In genomic region chr11:131204984-131205383, GRCh38 we compare ENCODE assay signal across 18 cellular contexts.
DNase-seq lines count a peak whose midpoint lies in the region; ATAC-seq and TF ChIP-seq lines count a peak whose summit lies in the region.
"Had no signal": no experiment of that assay in that cellular context is flagged by ENCODE, and none has a peak within 500 bp of the region (broad histone marks: within the 10 kb centered on the region; RNA-seq: fewer than 3 reads in every experiment).

No MANE protein-coding gene starts in this region.

- H3K27me3 Mint-ChIP-seq in brain (peaks cover 10% of the 10 kb centered on the region), neural progenitor cell (ENCODE audit: insufficient read depth, low read depth) (peaks cover 7% of the 10 kb centered on the region)

- ATAC-seq in HG03378 (IDR thresholded peaks at IDR 0.05; ENCODE audit: unreplicated experiment) (no peak), GM21447 (IDR thresholded peaks at IDR 0.05; ENCODE audit: unreplicated experiment) (no peak)

- H4K20me1 ChIP-seq in neural progenitor cell (ENCODE audit: low read depth): no peaks in the 10 kb centered on the region
- H4K20me1 ChIP-seq: BLaER1 treated with 17β-estradiol and CSF1 and Interleukin-3, amounts not matched to agents 10 nM and 100 nM had no signal

- no peaks in the 10 kb centered on the region for H3K27me3 ChIP-seq in neural progenitor cell
- H3K27me3 ChIP-seq: BE2C; BLaER1 treated with 17β-estradiol and CSF1 and Interleukin-3, amounts not matched to agents 10 nM and 100 nM had no signal

- DNase-seq in NCI-H82 (lab: John Stamatoyannopoulos, UW) (peak; percentile 58), NCI-H82 treated with DMSO at 0.1 percent for 48 hours (lab: John Stamatoyannopoulos, UW; ENCODE audit: unreplicated experiment) (no peak), neural progenitor cell (ENCODE audit: low spot score) (peak; percentile 51)
- DNase-seq: BE2C; Calu3; CD4-positive, alpha-beta T cell; CD8-positive, alpha-beta memory T cell; DMS153; DND-41; GM23248; HFFc6 had no signal

- TF ChIP-seq CTCF in brain (conservative IDR thresholded peaks at IDR 0.05) (no peak), neural progenitor cell (IDR thresholded peaks at IDR 0.05) (no peak)

- H3K9ac ChIP-seq in neural progenitor cell: no peak overlapping the region
- H3K9ac ChIP-seq: BLaER1 treated with 17β-estradiol and CSF1 and Interleukin-3, amounts not matched to agents 10 nM and 100 nM; GM23248 had no signal

- peaks cover 5% of the 10 kb centered on the region for H3K4me1 ChIP-seq in neural progenitor cell
- H3K4me1 ChIP-seq: BE2C; BLaER1 treated with 17β-estradiol and CSF1 and Interleukin-3, amounts not matched to agents 10 nM and 100 nM; HAP-1 had no signal

- H3K27ac Mint-ChIP-seq in brain (peak overlapping the region in 3 of 5 experiments; percentile 26 to 77 (median 28)), neural progenitor cell (peak overlapping the region; percentile 43)
- H3K27ac Mint-ChIP-seq: CD4-positive, alpha-beta T cell; CD8-positive, alpha-beta memory T cell; HFFc6 had no signal

- H3K4me3 ChIP-seq in neural progenitor cell: no peak overlapping the region
- H3K4me3 ChIP-seq: BLaER1 treated with 17β-estradiol and CSF1 and Interleukin-3, amounts not matched to agents 10 nM and 100 nM; GM23248; HAP-1 had no signal

- no peak overlapping the region for H3K4me2 ChIP-seq in neural progenitor cell
- H3K4me2 ChIP-seq: BLaER1 treated with 17β-estradiol and CSF1 and Interleukin-3, amounts not matched to agents 10 nM and 100 nM had no signal

- H3K36me3 Mint-ChIP-seq in brain (no peaks in the 10 kb centered on the region), neural progenitor cell (no peaks in the 10 kb centered on the region)
- H3K36me3 Mint-ChIP-seq: CD14-positive monocyte; CD8-positive, alpha-beta memory T cell had no signal

- H2AFZ ChIP-seq in neural progenitor cell (replicated peaks): no peak overlapping the region
- H2AFZ ChIP-seq: GM23248 had no signal

- H3K9me3 Mint-ChIP-seq in brain: peaks cover under 1 to 28% (median 4%) of the 10 kb centered on the region in 5 experiments
- no peaks in the 10 kb centered on the region for H3K9me3 Mint-ChIP-seq in neural progenitor cell
- H3K9me3 Mint-ChIP-seq: CD4-positive, alpha-beta T cell; HFFc6 had no signal

- no peaks in the 10 kb centered on the region for H3K79me2 ChIP-seq in neural progenitor cell (ENCODE audit: low read depth)

- no peaks in the 10 kb centered on the region for H3K36me3 ChIP-seq in neural progenitor cell
- H3K36me3 ChIP-seq: BE2C; BLaER1 treated with 17β-estradiol and CSF1 and Interleukin-3, amounts not matched to agents 10 nM and 100 nM; HAP-1 had no signal

- H3K27ac ChIP-seq in neural progenitor cell: no peak overlapping the region
- H3K27ac ChIP-seq: 22Rv1; BLaER1 treated with 17β-estradiol and CSF1 and Interleukin-3, amounts not matched to agents 10 nM and 100 nM; GM23248 had no signal

- H3F3A ChIP-seq in neural progenitor cell (ENCODE audit: low read depth): no peaks in the 10 kb centered on the region

- no peaks in the 10 kb centered on the region for H3K9me3 ChIP-seq in neural progenitor cell (ENCODE audit: low read depth)
- H3K9me3 ChIP-seq: BE2C; BLaER1 treated with 17β-estradiol and CSF1 and Interleukin-3, amounts not matched to agents 10 nM and 100 nM; HAP-1 had no signal

- H3K4me3 Mint-ChIP-seq in brain (no peak overlapping the region), neural progenitor cell (no peak overlapping the region)
- H3K4me3 Mint-ChIP-seq: CD14-positive monocyte; CD4-positive, alpha-beta T cell; CD8-positive, alpha-beta memory T cell; HFFc6 had no signal

- peaks cover 48% of the 10 kb centered on the region for H3K4me1 Mint-ChIP-seq in brain
- H3K4me1 Mint-ChIP-seq in neural progenitor cell: peaks cover 8% of the 10 kb centered on the region
- H3K4me1 Mint-ChIP-seq: CD14-positive monocyte; CD8-positive, alpha-beta memory T cell had no signal
